ENCODE assay signal across 10 cellular contexts in the genomic region with DNA sequence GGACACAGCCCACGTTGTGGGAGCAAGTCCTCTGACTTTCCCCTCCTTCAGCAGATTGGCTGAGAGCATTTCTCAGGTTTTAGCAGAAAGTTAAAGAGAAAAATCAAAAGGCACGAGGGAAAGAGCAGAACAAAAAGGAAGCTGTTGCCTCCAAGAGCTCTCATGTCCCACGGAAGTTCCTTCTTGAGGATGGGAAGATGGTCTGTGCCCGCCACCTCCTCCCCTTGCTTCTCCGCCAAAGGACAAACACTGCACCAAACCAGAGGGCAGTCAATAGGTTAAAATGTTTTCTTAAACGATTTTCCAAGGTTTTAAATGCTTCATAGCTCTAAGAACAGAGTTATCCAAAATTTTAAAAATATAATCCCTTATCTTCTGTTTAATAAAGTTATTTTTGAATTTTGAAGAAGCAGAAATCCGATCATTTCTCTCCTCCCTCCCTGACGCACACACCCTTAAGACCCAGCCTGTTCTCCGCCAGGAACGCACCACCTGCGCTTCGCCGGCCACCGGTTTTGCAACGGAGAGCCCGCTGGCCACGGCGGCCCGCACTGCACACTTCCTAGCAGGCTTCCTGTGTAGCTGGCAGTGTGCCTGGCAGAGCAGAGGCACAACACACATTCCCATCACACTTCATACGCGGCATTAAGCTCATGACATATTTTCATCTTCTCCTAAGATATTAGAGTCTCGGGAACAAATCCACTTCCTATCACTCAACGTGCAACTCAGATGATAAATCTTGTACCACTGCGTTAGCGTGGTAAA.
A peak's percentile ranks its signal among the peaks of the same experiment; 100 is the strongest.
DNase-seq lines count a peak whose midpoint lies in the region; ATAC-seq and TF ChIP-seq lines count a peak whose summit lies in the region.
"Had no signal": no experiment of that assay in that cellular context is flagged by ENCODE, and none has a peak within 500 bp of the region (broad histone marks: within the 10 kb centered on the region; RNA-seq: fewer than 3 reads in every experiment).

No MANE protein-coding gene starts in this region.

- no peak overlapping the region for H3K4me3 ChIP-seq in lung
- H3K4me3 ChIP-seq: cardiac muscle cell had no signal

- peak overlapping the region; percentile 19 for H3K27ac Mint-ChIP-seq in stimulated activated naive CD8-positive, alpha-beta T cell treated with anti-CD3 and anti-CD28 coated beads, Interleukin-15, Interleukin-2, amounts not matched to agents 100 ng/mL and 50 ng/mL, for 24 hours

- peaks cover 16 to 23% of the 10 kb centered on the region in 2 donors for H3K4me1 ChIP-seq in lung (ENCODE audit: control insufficient read depth in 2 of 2, insufficient read depth in 2 of 2, low read length in 2 of 2)
- H3K4me1 ChIP-seq: Caco-2 had no signal

- peak overlapping the region; percentile 72 for H3K4me3 Mint-ChIP-seq in stimulated activated naive CD8-positive, alpha-beta T cell treated with anti-CD3 and anti-CD28 coated beads, Interleukin-15, Interleukin-2, amounts not matched to agents 100 ng/mL and 50 ng/mL, for 24 hours

- H3K9me3 ChIP-seq in lung (ENCODE audit: control insufficient read depth in 2 of 2, insufficient read depth in 1 of 2, low read length in 1 of 2), result no peaks in the 10 kb centered on the region
- H3K9me3 ChIP-seq: Caco-2 had no signal

- no peaks in the 10 kb centered on the region for H3K36me3 ChIP-seq in lung (ENCODE audit: control insufficient read depth in 2 of 2, insufficient read depth in 2 of 2, low read length in 2 of 2)
- H3K36me3 ChIP-seq: cardiac muscle cell had no signal

- no peak for ATAC-seq in stimulated activated naive CD8-positive, alpha-beta T cell treated with anti-CD3 and anti-CD28 coated beads, Interleukin-15, Interleukin-2, amounts not matched to agents 100 U/mL and 50 U/mL, for 24 hours
- ATAC-seq in lung (ENCODE audit: insufficient read depth, low FRiP score), result no peak

- H3K27me3 ChIP-seq in lung (ENCODE audit: control insufficient read depth, insufficient read depth), result no peaks in the 10 kb centered on the region
- H3K27me3 ChIP-seq: cardiac muscle cell had no signal

- peaks cover 11% of the 10 kb centered on the region for H3K36me3 Mint-ChIP-seq in stimulated activated naive CD8-positive, alpha-beta T cell treated with anti-CD3 and anti-CD28 coated beads, Interleukin-15, Interleukin-2, amounts not matched to agents 100 ng/mL and 50 ng/mL, for 24 hours (ENCODE audit: low read depth)

- H3K4me1 Mint-ChIP-seq in stimulated activated naive CD8-positive, alpha-beta T cell treated with anti-CD3 and anti-CD28 coated beads, Interleukin-15, Interleukin-2, amounts not matched to agents 100 ng/mL and 50 ng/mL, for 24 hours (ENCODE audit: low read depth), result peaks cover 78% of the 10 kb centered on the region

- DNase-seq in stimulated activated naive CD8-positive, alpha-beta T cell treated with anti-CD3 and anti-CD28 coated beads, Interleukin-15, Interleukin-2, amounts not matched to agents 100 U/mL and 50 U/mL, for 24 hours, result no peak
- DNase-seq in lung (ENCODE audit: low spot score), result no peak
- no peak for DNase-seq in H4 (ENCODE audit: low spot score)
- no peak for DNase-seq in NCI-H146 treated with DMSO at 0.1 percent for 48 hours (lab: John Stamatoyannopoulos, UW; ENCODE audit: unreplicated experiment)
- no peak for DNase-seq in COR-L47 (lab: John Stamatoyannopoulos, UW)
- no peak for DNase-seq in NCI-H1105 (lab: John Stamatoyannopoulos, UW)
- DNase-seq: Caco-2 had no signal

- no peak for TF ChIP-seq CTCF in lung (IDR thresholded peaks at IDR 0.05; ENCODE audit: control extremely low read depth, extremely low read depth)

- 13 to 31% methylated on average over 25 of the region's 25 CpGs for WGBS in lung, 2 donors

- H3K27ac ChIP-seq in angular gyrus (ENCODE audit: low read depth, low read length), result peak overlapping the region; percentile 46
- peak overlapping the region; percentile 75 to 84 for H3K27ac ChIP-seq in lung (ENCODE audit: low read depth in 1 of 2, low read length in 1 of 2)
- H3K27ac ChIP-seq: cardiac muscle cell had no signal

- no peaks in the 10 kb centered on the region for H3K27me3 Mint-ChIP-seq in stimulated activated naive CD8-positive, alpha-beta T cell treated with anti-CD3 and anti-CD28 coated beads, Interleukin-15, Interleukin-2, amounts not matched to agents 100 ng/mL and 50 ng/mL, for 24 hours

- H3K9me3 Mint-ChIP-seq in stimulated activated naive CD8-positive, alpha-beta T cell treated with anti-CD3 and anti-CD28 coated beads, Interleukin-15, Interleukin-2, amounts not matched to agents 100 ng/mL and 50 ng/mL, for 24 hours, result peaks cover 3% of the 10 kb centered on the region
